Comparison of ENCODE assay signal across 22 cellular contexts in genomic region chr5:151673421-151673820, GRCh38. TPM values are rescaled to one million over a fixed set of nuclear protein-coding genes. Genes with fewer than 3 reads are reported as not detected.
DNase-seq lines count a peak whose midpoint lies in the region; ATAC-seq and TF ChIP-seq lines count a peak whose summit lies in the region.
"Had no signal": no experiment of that assay in that cellular context is flagged by ENCODE, and none has a peak within 500 bp of the region (broad histone marks: within the 10 kb centered on the region; RNA-seq: fewer than 3 reads in every experiment).

No MANE protein-coding gene starts in this region.

- no peaks in the 10 kb centered on the region for H3K27me3 ChIP-seq in right cardiac atrium (ENCODE audit: control insufficient read depth, insufficient read depth)
- no peaks in the 10 kb centered on the region for H3K27me3 ChIP-seq in gastroesophageal sphincter
- no peaks in the 10 kb centered on the region for H3K27me3 ChIP-seq in skeletal muscle tissue (ENCODE audit: control insufficient read depth in 3 of 3, insufficient read depth in 3 of 3, low read length in 3 of 3)
- no peaks in the 10 kb centered on the region for H3K27me3 ChIP-seq in aorta (ENCODE audit: control insufficient read depth in 1 of 2, insufficient read depth in 2 of 2, low read length in 1 of 2)
- H3K27me3 ChIP-seq: neural progenitor cell, Peyer's patch had no signal

- no peak overlapping the region for H3K9ac ChIP-seq in skeletal muscle tissue (ENCODE audit: low read depth in 1 of 3, low read length in 3 of 3)
- H3K9ac ChIP-seq: neural progenitor cell had no signal

- WGBS in right cardiac atrium: 57% methylated on average over 4 of the region's 4 CpGs
- WGBS in gastroesophageal sphincter (ENCODE audit: low coverage in 1 of 2), 2 donors: 60 to 64% methylated on average over 4 of the region's 4 CpGs
- WGBS in aorta, 2 donors: 27 to 33% methylated on average over 4 of the region's 4 CpGs

- TF ChIP-seq CTCF in gastroesophageal sphincter (IDR thresholded peaks at IDR 0.05): no peak

- H3K27ac ChIP-seq in right cardiac atrium (ENCODE audit: low read length): peak overlapping the region; percentile 76
- H3K27ac ChIP-seq in gastroesophageal sphincter: peak overlapping the region in 3 of 4 donors; percentile 70 to 84 (median 81)
- H3K27ac ChIP-seq in skeletal muscle tissue (ENCODE audit: low read depth, low read length): peak overlapping the region; percentile 72
- peak overlapping the region; percentile 58 to 89 for H3K27ac ChIP-seq in aorta (ENCODE audit: low read depth in 1 of 2, low read length in 2 of 2)
- H3K27ac ChIP-seq: HL-60, neural progenitor cell, VCaP had no signal

- H3K4me3 ChIP-seq in right cardiac atrium (ENCODE audit: low read length) (no peak overlapping the region), gastroesophageal sphincter (no peak overlapping the region), skeletal muscle tissue (ENCODE audit: low read length in 3 of 3) (no peak overlapping the region), aorta (ENCODE audit: low read length in 2 of 2) (no peak overlapping the region)
- H3K4me3 ChIP-seq: neural progenitor cell, Peyer's patch had no signal

- H3K36me3 ChIP-seq in gastroesophageal sphincter (peaks cover 0 to 68% of the 10 kb centered on the region in 2 donors), skeletal muscle tissue (ENCODE audit: control insufficient read depth in 3 of 3, insufficient read depth in 3 of 3, low read length in 3 of 3) (peaks cover 41 to 63% (median 50%) of the 10 kb centered on the region in 3 donors), aorta (ENCODE audit: control insufficient read depth in 1 of 2, insufficient read depth in 2 of 2, low read length in 1 of 2) (peaks cover 8 to 26% of the 10 kb centered on the region in 2 donors)
- H3K36me3 ChIP-seq: neural progenitor cell had no signal

- peaks cover 52% of the 10 kb centered on the region for H3K4me1 ChIP-seq in right cardiac atrium (ENCODE audit: control insufficient read depth, insufficient read depth, low read length)
- H3K4me1 ChIP-seq in gastroesophageal sphincter: peaks cover 16 to 97% (median 73%) of the 10 kb centered on the region in 3 donors
- peaks cover 62 to 78% (median 63%) of the 10 kb centered on the region in 3 donors for H3K4me1 ChIP-seq in skeletal muscle tissue (ENCODE audit: control insufficient read depth in 3 of 3, insufficient read depth in 3 of 3, low read length in 3 of 3)
- H3K4me1 ChIP-seq in aorta (ENCODE audit: control insufficient read depth in 1 of 2, insufficient read depth in 2 of 2, low read length in 2 of 2): peaks cover 10 to 21% of the 10 kb centered on the region in 2 donors

- intact Hi-C loops in right cardiac atrium (cut with DNase I): no loop called here
- intact Hi-C loops in left cardiac atrium (cut with DNase I): no loop called here
- intact Hi-C loops in aorta (cut with DNase I): no loop called here
- intact Hi-C loops in posterior cingulate gyrus (cut with DNase I): no loop called here

- DNase-seq in right cardiac atrium (no peak), left cardiac atrium (no peak), aorta (no peak), posterior cingulate gyrus (no peak)
- DNase-seq: ACHN; activated CD8-positive, alpha-beta T cell treated with anti-CD3 and anti-CD28 coated beads for 36 hours; activated naive CD8-positive, alpha-beta T cell treated with anti-CD3 and anti-CD28 coated beads for 36 hours; activated T-cell treated with anti-CD3 and anti-CD28 coated beads, Interleukin-2, amount 50 U/mL, for 48 hours; CD4-positive, alpha-beta memory T cell; EL; foreskin melanocyte; KG1; NCI-H1092 treated with DMSO at 0.1 percent for 48 hours; NCI-H2171 treated with DMSO at 0.1 percent for 48 hours; Peyer's patch had no signal

- no peak for ATAC-seq in right cardiac atrium
- ATAC-seq in left cardiac atrium: no peak
- no peak for ATAC-seq in gastroesophageal sphincter
- no peak for ATAC-seq in aorta (ENCODE audit: low FRiP score)
- ATAC-seq in GM18867 (IDR thresholded peaks at IDR 0.05; ENCODE audit: unreplicated experiment): no peak
- no peak for ATAC-seq in HG03108 (IDR thresholded peaks at IDR 0.05; ENCODE audit: unreplicated experiment)
- ATAC-seq: activated CD8-positive, alpha-beta T cell treated with anti-CD3 and anti-CD28 coated beads for 36 hours had no signal

- TF ChIP-seq EP300 in gastroesophageal sphincter (IDR thresholded peaks at IDR 0.05): no peak

- no peak for TF ChIP-seq POLR2A in gastroesophageal sphincter (IDR thresholded peaks at IDR 0.05)

- H3K9me3 ChIP-seq in right cardiac atrium (ENCODE audit: control insufficient read depth, low read length): no peaks in the 10 kb centered on the region
- H3K9me3 ChIP-seq in gastroesophageal sphincter: no peaks in the 10 kb centered on the region
- no peaks in the 10 kb centered on the region for H3K9me3 ChIP-seq in skeletal muscle tissue (ENCODE audit: control insufficient read depth in 3 of 3, low read length in 3 of 3)
- no peaks in the 10 kb centered on the region for H3K9me3 ChIP-seq in aorta (ENCODE audit: control insufficient read depth, low read length)
- H3K9me3 ChIP-seq: Peyer's patch had no signal

RNA-seq across cellular contexts. Expression of gene SPARC, which starts 13.3 kb away (rescaled TPM):
- total RNA-seq in right cardiac atrium (100 to 1,000 TPM; 440 to 896 (median 629) TPM), left cardiac atrium (1,000 to 10,000 TPM in 1 of 2 donors, 100 to 1,000 TPM in 1; 807 to 1,125 TPM), gastroesophageal sphincter (100 to 1,000 TPM; 194 to 521 (median 352) TPM), skeletal muscle tissue (1,314 TPM), aorta (1,000 to 10,000 TPM; 2,087 to 2,608 TPM)
- polyA plus RNA-seq in right cardiac atrium (301 TPM), aorta (1,000 to 10,000 TPM; 1,151 to 1,861 TPM)
- total RNA-seq: activated CD8-positive, alpha-beta T cell treated with anti-CD3 and anti-CD28 coated beads for 36 hours had no signal
